9 cellular contexts compared by ENCODE assay signal in the genomic region with DNA sequence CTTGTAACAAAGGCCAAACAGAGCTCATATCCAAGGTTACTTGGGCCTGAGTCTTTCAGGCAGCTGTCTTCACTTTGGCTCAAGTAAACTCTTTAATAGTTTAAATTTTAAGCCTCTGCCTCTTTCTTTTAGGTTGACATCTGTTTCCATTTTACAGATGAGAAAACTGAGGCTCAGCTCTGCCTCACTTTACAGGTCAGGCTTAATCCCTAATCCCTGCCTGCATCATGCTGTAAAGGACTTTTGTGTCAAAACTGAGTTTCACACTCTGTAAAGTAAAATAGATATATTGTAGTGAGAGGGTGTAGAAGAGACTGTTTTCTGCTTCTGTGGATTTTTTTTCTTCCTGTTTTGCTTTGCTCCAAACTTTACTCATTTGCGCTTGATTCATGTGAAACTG. TPM values are rescaled to one million over a fixed set of nuclear protein-coding genes. Genes with fewer than 3 reads are reported as not detected.
A peak's percentile ranks its signal among the peaks of the same experiment; 100 is the strongest.
DNase-seq lines count a peak whose midpoint lies in the region; ATAC-seq, FAIRE-seq and TF ChIP-seq lines count a peak whose summit lies in the region.
"Had no signal": no experiment of that assay in that cellular context is flagged by ENCODE, and none has a peak within 500 bp of the region (broad histone marks: within the 10 kb centered on the region; RNA-seq: fewer than 3 reads in every experiment).

No MANE protein-coding gene starts in this region.

- H3K36me3 ChIP-seq in left ventricle myocardium inferior (no peaks in the 10 kb centered on the region), body of pancreas (replicated peaks in 1 of 2; ENCODE audit: insufficient read depth in 1 of 2, low read depth in 2 of 2) (no peaks in the 10 kb centered on the region), muscle layer of colon (ENCODE audit: insufficient read depth, low read length) (peaks cover 5% of the 10 kb centered on the region)

- no peak overlapping the region for H3K9ac ChIP-seq in muscle layer of colon (ENCODE audit: low read length)

- H3K4me1 ChIP-seq in left ventricle myocardium inferior (peaks cover 61% of the 10 kb centered on the region), body of pancreas (peaks cover 94% of the 10 kb centered on the region), muscle layer of colon (ENCODE audit: insufficient read depth, low read length) (peaks cover 83% of the 10 kb centered on the region)

- H3K27me3 Mint-ChIP-seq in type B pancreatic cell = no peaks in the 10 kb centered on the region

- ATAC-seq in left ventricle myocardium superior (no peak), body of pancreas (no peak)

- H3K36me3 Mint-ChIP-seq in type B pancreatic cell = peaks cover 13% of the 10 kb centered on the region

- peaks cover 62% of the 10 kb centered on the region for H3K4me1 Mint-ChIP-seq in type B pancreatic cell (ENCODE audit: unreplicated experiment)

- peak overlapping the region; percentile 79 for H3K27ac ChIP-seq in left ventricle myocardium inferior (replicated peaks)
- peak overlapping the region in 3 of 4 donors; percentile 75 to 80 (median 80) for H3K27ac ChIP-seq in body of pancreas
- peak overlapping the region; percentile 61 for H3K27ac ChIP-seq in muscle layer of colon (ENCODE audit: low read depth, low read length)
- peak overlapping the region in 1 of 59 donors; percentile 20 for H3K27ac ChIP-seq in dorsolateral prefrontal cortex

- WGBS in body of pancreas, 2 donors = 83 to 93% methylated on average over 1 of the region's 1 CpG

- FAIRE-seq in urothelium cell line (lab: Jason Lieb, UNC) = no peak

- peak overlapping the region; percentile 96 for H3K27ac Mint-ChIP-seq in type B pancreatic cell

- no peaks in the 10 kb centered on the region for H3K9me3 Mint-ChIP-seq in type B pancreatic cell

- no peaks in the 10 kb centered on the region for H3K27me3 ChIP-seq in left ventricle myocardium inferior (ENCODE audit: low read depth)
- no peaks in the 10 kb centered on the region for H3K27me3 ChIP-seq in body of pancreas
- H3K27me3 ChIP-seq in muscle layer of colon (ENCODE audit: control insufficient read depth in 1 of 2, insufficient read depth in 2 of 2, low read length in 2 of 2) = no peaks in the 10 kb centered on the region
- H3K27me3 ChIP-seq in dorsolateral prefrontal cortex = no peaks in the 10 kb centered on the region

- TF ChIP-seq CTCF in left ventricle myocardium inferior (IDR thresholded peaks at IDR 0.05; ENCODE audit: borderline replicate concordance) (no peak), body of pancreas (IDR thresholded peaks at IDR 0.05) (no peak), type B pancreatic cell (conservative IDR thresholded peaks at IDR 0.05) (no peak), dorsolateral prefrontal cortex (IDR thresholded peaks at IDR 0.05 in 54 of 56, conservative IDR thresholded peaks at IDR 0.05 in 2 of 56; ENCODE audit: low read depth in 1 of 56, partially characterized antibody in 56 of 56) (no peak)

- intact Hi-C loops in left ventricle myocardium inferior (cut with micrococcal nuclease) (loop anchor here (10.0 kb wide), 1 partner anchor 135 kb away; no protein-coding TSS in a partner anchor), left ventricle myocardium superior (cut with micrococcal nuclease) (no loop called here), body of pancreas (cut with DNase I) (loop anchor here (10.0 kb wide), 1 partner anchor 45 kb away; no protein-coding TSS in a partner anchor), dorsolateral prefrontal cortex (cut with DNase I) (no loop called here)

- no peak overlapping the region for H3K4me3 ChIP-seq in left ventricle myocardium inferior
- no peak overlapping the region for H3K4me3 ChIP-seq in body of pancreas
- H3K4me3 ChIP-seq in muscle layer of colon (ENCODE audit: low read depth in 1 of 2, low read length in 2 of 2) = no peak overlapping the region
- no peak overlapping the region for H3K4me3 ChIP-seq in dorsolateral prefrontal cortex

- no peak for TF ChIP-seq POLR2A in body of pancreas (IDR thresholded peaks at IDR 0.05)

- H3K4me3 Mint-ChIP-seq in type B pancreatic cell = peak overlapping the region; percentile 53

- H3K9me3 ChIP-seq in left ventricle myocardium inferior (replicated peaks) (no peaks in the 10 kb centered on the region), body of pancreas (no peaks in the 10 kb centered on the region), muscle layer of colon (ENCODE audit: low read length) (no peaks in the 10 kb centered on the region)

- DNase-seq in left ventricle myocardium inferior = no peak
- DNase-seq in left ventricle myocardium superior = no peak
- no peak for DNase-seq in body of pancreas
- no peak for DNase-seq in type B pancreatic cell (ENCODE audit: extremely low spot score, unreplicated experiment)
- no peak for DNase-seq in urothelium cell line (ENCODE audit: low spot score)
- no peak for DNase-seq in dorsolateral prefrontal cortex
- no peak for DNase-seq in effector CD4-positive, alpha-beta T cell
- DNase-seq: Kasumi-1 had no signal

RNA-seq across cellular contexts. Expression of a gene that starts 11.1 kb away (rescaled TPM):
- 34.8 TPM for total RNA-seq in left ventricle myocardium inferior
- total RNA-seq in left ventricle myocardium superior = 33.7 TPM
- total RNA-seq in body of pancreas = 100 to 1,000 TPM; 104 to 121 TPM
- total RNA-seq in type B pancreatic cell (ENCODE audit: low replicate concordance) = 204 and 295 TPM in 2 replicates
- 10 to 100 TPM; 29.4 to 98.8 (median 48.0) TPM for total RNA-seq in dorsolateral prefrontal cortex

Comparison
In these comparisons a context has a peak if more than half of its experiments do, and no peak if none do; other contexts are left out.
1. intact Hi-C loops: an anchor here in left ventricle myocardium inferior (10.0 kb wide) and body of pancreas (10.0 kb wide); none called in left ventricle myocardium superior and dorsolateral prefrontal cortex.